1 cellular context compared by ENCODE assay signal in the genomic region with DNA sequence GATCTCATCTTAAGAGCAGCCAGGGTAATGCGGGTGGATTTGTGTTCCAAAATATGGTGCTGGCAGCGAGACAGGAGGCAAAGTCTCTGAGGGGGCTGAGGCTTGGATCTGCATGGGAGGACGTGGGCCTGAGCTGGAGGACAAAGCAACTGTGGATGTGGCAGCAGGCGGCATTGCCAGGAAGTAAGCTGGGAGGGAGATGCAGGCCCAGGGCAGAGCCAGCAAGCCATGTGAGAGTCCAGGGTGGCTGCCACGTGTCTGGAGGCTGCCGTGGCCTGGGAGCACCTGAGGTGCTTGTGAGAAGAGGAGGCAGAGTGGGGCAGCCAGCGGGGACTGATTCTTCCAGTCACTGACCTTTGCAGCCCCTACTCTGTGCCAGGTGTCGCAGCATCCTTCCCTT.
TF ChIP-seq lines count a peak whose summit lies in the region.

No MANE protein-coding gene starts in this region.

TF ChIP-seq in HepG2, 621 proteins besides CTCF, POLR2A, EP300 and RAD21:
- TF ChIP-seq ZNF280D (CRISPR knock-in tag; IDR thresholded peaks at IDR 0.05) (no peak), SP4 (CRISPR knock-in tag; IDR thresholded peaks at IDR 0.05) (no peak), PLRG1 (conservative IDR thresholded peaks at IDR 0.05) (no peak), CHD4 (IDR thresholded peaks at IDR 0.05; ENCODE audit: borderline replicate concordance, low read length) (no peak), NPAS2 (CRISPR knock-in tag; IDR thresholded peaks at IDR 0.05; ENCODE audit: borderline replicate concordance) (no peak), SSRP1 (CRISPR knock-in tag; IDR thresholded peaks at IDR 0.05) (no peak), FOSL2 (CRISPR knock-in tag; IDR thresholded peaks at IDR 0.05) (no peak), ZC3H4 (CRISPR knock-in tag; IDR thresholded peaks at IDR 0.05; ENCODE audit: borderline replicate concordance) (no peak), CENPBD1 (CRISPR knock-in tag; IDR thresholded peaks at IDR 0.05; ENCODE audit: borderline replicate concordance, low read depth) (no peak), ZNF780A (CRISPR knock-in tag; IDR thresholded peaks at IDR 0.05) (no peak), ETV5 (CRISPR knock-in tag; IDR thresholded peaks at IDR 0.05; ENCODE audit: borderline replicate concordance) (no peak), CREB1 (IDR thresholded peaks at IDR 0.05) (no peak), CREB1 (CRISPR knock-in tag; IDR thresholded peaks at IDR 0.05) (no peak), SMAD1 (CRISPR knock-in tag; IDR thresholded peaks at IDR 0.05; ENCODE audit: borderline replicate concordance, low read depth) (no peak), ZNF563 (CRISPR knock-in tag; IDR thresholded peaks at IDR 0.05) (no peak), SRSF4 (IDR thresholded peaks at IDR 0.05; ENCODE audit: low read depth, low read length, poor library complexity, severe bottlenecking) (no peak), ZNF746 (CRISPR knock-in tag; IDR thresholded peaks at IDR 0.05) (no peak)
- TF ChIP-seq, protein P1, sequence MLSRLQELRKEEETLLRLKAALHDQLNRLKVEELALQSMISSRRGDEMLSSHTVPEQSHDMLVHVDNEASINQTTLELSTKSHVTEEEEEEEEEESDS (CRISPR knock-in tag; IDR thresholded peaks at IDR 0.05; ENCODE audit: borderline replicate concordance), result no peak
- TF ChIP-seq, protein P2, sequence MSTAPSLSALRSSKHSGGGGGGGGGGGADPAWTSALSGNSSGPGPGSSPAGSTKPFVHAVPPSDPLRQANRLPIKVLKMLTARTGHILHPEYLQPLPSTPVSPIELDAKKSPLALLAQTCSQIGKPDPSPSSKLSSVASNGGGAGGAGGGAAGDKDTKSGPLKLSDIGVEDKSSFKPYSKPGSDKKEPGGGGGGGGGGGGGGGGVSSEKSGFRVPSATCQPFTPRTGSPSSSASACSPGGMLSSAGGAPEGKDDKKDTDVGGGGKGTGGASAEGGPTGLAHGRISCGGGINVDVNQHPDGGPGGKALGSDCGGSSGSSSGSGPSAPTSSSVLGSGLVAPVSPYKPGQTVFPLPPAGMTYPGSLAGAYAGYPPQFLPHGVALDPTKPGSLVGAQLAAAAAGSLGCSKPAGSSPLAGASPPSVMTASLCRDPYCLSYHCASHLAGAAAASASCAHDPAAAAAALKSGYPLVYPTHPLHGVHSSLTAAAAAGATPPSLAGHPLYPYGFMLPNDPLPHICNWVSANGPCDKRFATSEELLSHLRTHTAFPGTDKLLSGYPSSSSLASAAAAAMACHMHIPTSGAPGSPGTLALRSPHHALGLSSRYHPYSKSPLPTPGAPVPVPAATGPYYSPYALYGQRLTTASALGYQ (CRISPR knock-in tag; IDR thresholded peaks at IDR 0.05), result no peak
TF ChIP-seq in HepG2: peak in this region for 0.
